Comparison of ENCODE assay signal across 1 cellular context in the genomic region with DNA sequence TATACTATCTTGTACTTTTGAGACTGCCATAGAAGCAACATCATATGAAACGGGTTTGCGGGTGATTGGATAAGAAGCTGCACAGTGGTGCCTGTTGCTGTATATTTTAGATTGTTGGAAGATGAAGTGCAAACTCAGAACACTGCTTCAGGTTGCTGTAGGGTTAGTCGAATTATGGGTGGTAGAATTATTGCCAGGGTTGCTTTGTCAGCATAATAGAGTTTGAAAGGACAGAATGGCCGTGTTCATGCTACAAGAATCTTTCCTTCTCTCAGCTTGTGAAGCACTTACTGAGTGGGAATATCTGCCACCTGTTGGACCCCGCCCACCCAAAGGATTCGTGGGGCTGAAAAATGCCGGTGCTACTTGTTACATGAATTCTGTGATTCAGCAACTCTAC.
TF ChIP-seq lines count a peak whose summit lies in the region.

No MANE protein-coding gene starts in this region.

TF ChIP-seq in IMR-90, 13 proteins besides CTCF, POLR2A, EP300 and RAD21:
- TF ChIP-seq RFX5 (IDR thresholded peaks at IDR 0.05; ENCODE audit: low read depth, low read length) (no peak), MAFK (IDR thresholded peaks at IDR 0.05; ENCODE audit: low read depth, low read length) (peak; percentile 53)
